In the genomic region with DNA sequence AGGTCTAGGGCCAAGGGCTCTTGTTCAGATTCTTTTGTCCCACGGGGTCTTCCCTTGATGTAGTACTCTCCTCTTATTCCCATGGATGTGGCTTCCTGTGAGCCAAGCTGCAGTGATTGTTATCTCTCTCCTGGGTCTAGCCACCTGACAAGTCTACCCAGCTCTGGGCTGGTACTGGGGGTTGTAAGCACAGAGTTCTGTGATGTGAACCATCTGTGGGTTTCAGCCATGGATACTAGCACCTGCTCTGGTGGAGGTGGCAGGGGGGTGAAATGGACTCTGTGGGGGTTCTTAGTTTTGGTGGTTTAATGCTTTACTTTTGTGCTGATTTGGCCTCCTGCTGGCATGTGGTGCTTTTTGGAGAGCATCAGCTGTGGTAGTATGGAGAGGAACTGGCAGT, we compare ENCODE assay signal across 28 cellular contexts.
"Had no signal": no experiment of that assay in that cellular context is flagged by ENCODE, and none has a peak within 500 bp of the region (broad histone marks: within the 10 kb centered on the region; RNA-seq: fewer than 3 reads in every experiment).

No MANE protein-coding gene starts in this region.

- H3K27ac ChIP-seq: ascending aorta, cardiac muscle cell, VCaP had no signal

- H3K27me3 ChIP-seq: ascending aorta, cardiac muscle cell had no signal

- ATAC-seq: activated CD4-positive, alpha-beta T cell treated with anti-CD3 and anti-CD28 coated beads for 36 hours; activated CD8-positive, alpha-beta memory T cell treated with anti-CD3 and anti-CD28 coated beads, Interleukin-2, amount 10 ng/mL, durations not matched to agents 7 days and 5 days; activated CD8-positive, alpha-beta T cell treated with anti-CD3 and anti-CD28 coated beads, Interleukin-2, amount 10 ng/mL, durations not matched to agents 7 days and 5 days; activated naive CD8-positive, alpha-beta T cell treated with anti-CD3 and anti-CD28 coated beads, Interleukin-2, amount 50 U/mL, for 24 hours had no signal

- H3K36me3 ChIP-seq: ascending aorta, cardiac muscle cell had no signal

- DNase-seq: activated B cell treated with CpG ODN at 0.5 μM for 24 hours; activated CD4-positive, alpha-beta memory T cell treated with anti-CD3 and anti-CD28 coated beads, Interleukin-2, amount 10 ng/mL, durations not matched to agents 7 days and 5 days; activated CD4-positive, alpha-beta T cell treated with anti-CD3 and anti-CD28 coated beads for 1 hour; activated CD4-positive, alpha-beta T cell treated with anti-CD3 and anti-CD28 coated beads for 36 hours; activated CD4-positive, alpha-beta T cell treated with anti-CD3 and anti-CD28 coated beads for 48 hours; activated CD4-positive, alpha-beta T cell treated with anti-CD3 and anti-CD28 coated beads, Interleukin-2, amount 10 ng/mL, durations not matched to agents 7 days and 5 days; activated CD4-positive, alpha-beta T cell treated with anti-CD3 and anti-CD28 coated beads, Interleukin-2, amount 50 U/mL, for 48 hours; activated CD8-positive, alpha-beta memory T cell treated with anti-CD3 and anti-CD28 coated beads for 24 hours; activated CD8-positive, alpha-beta memory T cell treated with anti-CD3 and anti-CD28 coated beads, Interleukin-2, amount 10 ng/mL, durations not matched to agents 7 days and 5 days; activated CD8-positive, alpha-beta memory T cell treated with anti-CD3 and anti-CD28 coated beads, Interleukin-2, amount 50 U/mL, for 48 hours; activated CD8-positive, alpha-beta T cell treated with anti-CD3 and anti-CD28 coated beads, Interleukin-2, amount 10 ng/mL, durations not matched to agents 7 days and 5 days; activated effector memory CD4-positive, alpha-beta T cell treated with Interleukin-2 at 50 U/mL for 16 hours; activated gamma-delta T cell; activated naive CD4-positive, alpha-beta T cell treated with anti-CD3 and anti-CD28 coated beads, Interleukin-2, amount 10 ng/mL, durations not matched to agents 7 days and 5 days; activated naive CD4-positive, alpha-beta T cell treated with Interleukin-2 at 50 U/mL for 16 hours; activated naive CD8-positive, alpha-beta T cell treated with anti-CD3 and anti-CD28 coated beads, Interleukin-2, amount 10 ng/mL, durations not matched to agents 7 days and 5 days; activated naive CD8-positive, alpha-beta T cell treated with anti-CD3 and anti-CD28 coated beads, Interleukin-2, amount 50 U/mL, for 24 hours; activated T-cell treated with anti-CD3 and anti-CD28 coated beads, Interleukin-2, amount 50 U/mL, for 24 hours; activated T-cell treated with anti-CD3 and anti-CD28 coated beads, Interleukin-2, amount 50 U/mL, for 48 hours; amygdala; anterior cingulate cortex; caudate nucleus; cerebellar nuclear complex; T-helper 2 cell; T-helper 9 cell had no signal

- H3K4me3 ChIP-seq: ascending aorta, cardiac muscle cell had no signal

- H3K4me1 ChIP-seq: ascending aorta had no signal

- H3K9me3 ChIP-seq: ascending aorta had no signal
